In the genomic region with DNA sequence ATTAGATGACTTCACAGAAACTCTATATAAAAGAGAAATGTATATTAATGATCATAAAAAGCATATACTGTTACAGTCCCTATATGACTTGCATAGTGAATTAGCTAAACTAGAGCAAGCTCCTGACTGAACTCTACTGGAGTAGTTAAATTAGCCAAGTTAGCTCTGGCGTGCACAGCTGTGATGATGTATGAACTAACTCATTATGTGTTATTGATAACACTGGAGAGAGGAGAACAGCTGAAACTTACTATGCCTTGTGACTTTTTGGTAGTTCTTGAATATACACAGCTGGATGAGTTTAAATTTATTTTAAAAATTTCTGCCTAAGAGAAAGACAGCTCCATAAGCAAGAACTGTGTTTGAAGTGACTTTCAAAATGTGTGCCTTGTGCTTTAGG, we compare ENCODE assay signal across 13 cellular contexts. TPM values are rescaled to one million over a fixed set of nuclear protein-coding genes. Genes with fewer than 3 reads are reported as not detected.
A peak's percentile ranks its signal among the peaks of the same experiment; 100 is the strongest.
DNase-seq lines count a peak whose midpoint lies in the region; ATAC-seq and TF ChIP-seq lines count a peak whose summit lies in the region.
"Had no signal": no experiment of that assay in that cellular context is flagged by ENCODE, and none has a peak within 500 bp of the region (broad histone marks: within the 10 kb centered on the region; RNA-seq: fewer than 3 reads in every experiment).

No MANE protein-coding gene starts in this region.

- H3K27me3 Mint-ChIP-seq in CD4-positive, CD25-positive, alpha-beta regulatory T cell, result no peaks in the 10 kb centered on the region
- H3K27me3 Mint-ChIP-seq in progenitor cell of endocrine pancreas (no peaks in the 10 kb centered on the region), GM23338 (ENCODE audit: insufficient read depth, low read depth, poor library complexity) (no peaks in the 10 kb centered on the region)
- H3K27me3 Mint-ChIP-seq: activated CD4-positive, alpha-beta memory T cell treated with anti-CD3 and anti-CD28 coated beads for 36 hours; CD4-positive, alpha-beta memory T cell; dendritic cell treated with granulocyte-macrophage colony-stimulating factor and Interleukin-4, amounts not matched to agents 40 ng/mL and 50 ng/mL, for 4 days had no signal

- intact Hi-C loops in left ventricle myocardium superior (cut with micrococcal nuclease), result no loop called here

- ATAC-seq in CD4-positive, CD25-positive, alpha-beta regulatory T cell (ENCODE audit: low read depth in 2 of 2), result no peak
- ATAC-seq in RWPE2 (ENCODE audit: low read depth), result no peak
- ATAC-seq in left ventricle myocardium superior, result peak; percentile 16
- ATAC-seq in GM23338, result no peak
- no peak for ATAC-seq in GM21515 (IDR thresholded peaks at IDR 0.05; ENCODE audit: unreplicated experiment)

- H3K9ac ChIP-seq in GM23248, result peak overlapping the region; percentile 98

- H3K9me3 ChIP-seq in CD4-positive, CD25-positive, alpha-beta regulatory T cell (ENCODE audit: control insufficient read depth in 2 of 2, low read length in 2 of 2), result no peaks in the 10 kb centered on the region
- H3K9me3 ChIP-seq in GM23248 (ENCODE audit: low read depth), result no peaks in the 10 kb centered on the region
- no peaks in the 10 kb centered on the region for H3K9me3 ChIP-seq in RWPE2 (ENCODE audit: severe bottlenecking)
- H3K9me3 ChIP-seq: ascending aorta, SJCRH30 had no signal

- no peak overlapping the region for H3K27ac Mint-ChIP-seq in CD4-positive, CD25-positive, alpha-beta regulatory T cell
- no peak overlapping the region for H3K27ac Mint-ChIP-seq in progenitor cell of endocrine pancreas
- H3K27ac Mint-ChIP-seq in GM23338, result no peak overlapping the region
- H3K27ac Mint-ChIP-seq: activated CD4-positive, alpha-beta memory T cell treated with anti-CD3 and anti-CD28 coated beads for 36 hours; dendritic cell treated with granulocyte-macrophage colony-stimulating factor and Interleukin-4, amounts not matched to agents 40 ng/mL and 50 ng/mL, for 4 days had no signal

- no peak overlapping the region for H3K27ac ChIP-seq in CD4-positive, CD25-positive, alpha-beta regulatory T cell (ENCODE audit: insufficient read depth, low read length, poor library complexity, severe bottlenecking)
- H3K27ac ChIP-seq in GM23248, result peak overlapping the region; percentile 94
- H3K27ac ChIP-seq in RWPE2 (ENCODE audit: poor library complexity, severe bottlenecking), result peak overlapping the region; percentile 84
- no peak overlapping the region for H3K27ac ChIP-seq in GM23338 (ENCODE audit: low read depth)
- H3K27ac ChIP-seq: ascending aorta, SJCRH30 had no signal

- no peaks in the 10 kb centered on the region for H3K27me3 ChIP-seq in CD4-positive, CD25-positive, alpha-beta regulatory T cell (ENCODE audit: control insufficient read depth, insufficient read depth, low read length)
- H3K27me3 ChIP-seq in GM23248 (replicated peaks; ENCODE audit: insufficient read depth), result no peaks in the 10 kb centered on the region
- H3K27me3 ChIP-seq in RWPE2 (ENCODE audit: insufficient read depth, poor library complexity, severe bottlenecking), result no peaks in the 10 kb centered on the region
- no peaks in the 10 kb centered on the region for H3K27me3 ChIP-seq in GM23338 (ENCODE audit: insufficient read depth)
- H3K27me3 ChIP-seq: ascending aorta, SJCRH30 had no signal

- peaks cover 82% of the 10 kb centered on the region for H3K4me1 ChIP-seq in CD4-positive, CD25-positive, alpha-beta regulatory T cell (ENCODE audit: control insufficient read depth, insufficient read depth, low read length, poor library complexity, severe bottlenecking)
- H3K4me1 ChIP-seq in GM23248 (ENCODE audit: insufficient read depth) (peaks cover 100% of the 10 kb centered on the region), RWPE2 (ENCODE audit: insufficient read depth, poor library complexity, severe bottlenecking) (peaks cover 90% of the 10 kb centered on the region), GM23338 (ENCODE audit: insufficient read depth) (no peaks in the 10 kb centered on the region; the same call in 1 of the 2 replicates)

- peaks cover 46% of the 10 kb centered on the region for H4K20me1 ChIP-seq in GM23248 (ENCODE audit: insufficient read depth)
- peaks cover 6% of the 10 kb centered on the region for H4K20me1 ChIP-seq in GM23338 (replicated peaks; ENCODE audit: insufficient read depth)

- H3F3A ChIP-seq in GM23248 (ENCODE audit: insufficient read depth) (peaks cover 97% of the 10 kb centered on the region), GM23338 (replicated peaks; ENCODE audit: low read depth) (no peaks in the 10 kb centered on the region)

- 20 to 22% methylated on average over 1 of the region's 1 CpG for WGBS in GM23248 (ENCODE audit: low coverage in 1 of 2, low lambda C conversion rate in 2 of 2, missing lambda C conversion rate in 2 of 2), 2 experiments

- H3K36me3 Mint-ChIP-seq in CD4-positive, CD25-positive, alpha-beta regulatory T cell, result peaks cover 24% of the 10 kb centered on the region
- peaks cover 21% of the 10 kb centered on the region for H3K36me3 Mint-ChIP-seq in progenitor cell of endocrine pancreas (ENCODE audit: insufficient read depth)
- peaks cover 14% of the 10 kb centered on the region; the same call in 2 of the 3 replicates for H3K36me3 Mint-ChIP-seq in GM23338 (ENCODE audit: low read depth)

- H3K9me3 Mint-ChIP-seq in CD4-positive, CD25-positive, alpha-beta regulatory T cell, result no peaks in the 10 kb centered on the region
- no peaks in the 10 kb centered on the region for H3K9me3 Mint-ChIP-seq in progenitor cell of endocrine pancreas (ENCODE audit: low read depth)
- H3K9me3 Mint-ChIP-seq in GM23338, result no peaks in the 10 kb centered on the region
- H3K9me3 Mint-ChIP-seq: activated CD4-positive, alpha-beta memory T cell treated with anti-CD3 and anti-CD28 coated beads for 36 hours; CD4-positive, alpha-beta memory T cell; dendritic cell treated with granulocyte-macrophage colony-stimulating factor and Interleukin-4, amounts not matched to agents 40 ng/mL and 50 ng/mL, for 4 days had no signal

- H2AFZ ChIP-seq in GM23248 (no peak overlapping the region), GM23338 (no peak overlapping the region)

- peaks cover 100% of the 10 kb centered on the region for H3K79me2 ChIP-seq in GM23248 (ENCODE audit: insufficient read depth)
- H3K79me2 ChIP-seq in GM23338 (replicated peaks; ENCODE audit: insufficient read depth), result peaks cover 89% of the 10 kb centered on the region

- peak overlapping the region in 3 of 4 donors; percentile 2 to 86 (median 33) for H3K4me3 Mint-ChIP-seq in CD4-positive, CD25-positive, alpha-beta regulatory T cell
- no peak overlapping the region for H3K4me3 Mint-ChIP-seq in progenitor cell of endocrine pancreas (ENCODE audit: low read depth)
- no peak overlapping the region for H3K4me3 Mint-ChIP-seq in GM23338
- H3K4me3 Mint-ChIP-seq: activated CD4-positive, alpha-beta memory T cell treated with anti-CD3 and anti-CD28 coated beads for 36 hours; dendritic cell treated with granulocyte-macrophage colony-stimulating factor and Interleukin-4, amounts not matched to agents 40 ng/mL and 50 ng/mL, for 4 days had no signal

- in situ Hi-C loops in GM23248 (cut with MboI), result loop anchor here (10.0 kb wide), 1 partner anchor 402 kb away; no protein-coding TSS in a partner anchor

- H3K4me2 ChIP-seq in GM23248 (ENCODE audit: unreplicated experiment) (peak overlapping the region; percentile 85), GM23338 (no peak overlapping the region)

- peaks cover 35% of the 10 kb centered on the region for H3K36me3 ChIP-seq in CD4-positive, CD25-positive, alpha-beta regulatory T cell (ENCODE audit: control insufficient read depth, insufficient read depth, low read length)
- H3K36me3 ChIP-seq in GM23248 (ENCODE audit: low read depth) (peaks cover 71% of the 10 kb centered on the region), RWPE2 (ENCODE audit: low read depth) (peaks cover 100% of the 10 kb centered on the region), GM23338 (ENCODE audit: insufficient read depth) (peaks cover 12% of the 10 kb centered on the region)

- peaks cover 53 to 88% (median 78%) of the 10 kb centered on the region in 4 donors for H3K4me1 Mint-ChIP-seq in CD4-positive, CD25-positive, alpha-beta regulatory T cell
- H3K4me1 Mint-ChIP-seq in progenitor cell of endocrine pancreas (ENCODE audit: low read depth) (peaks cover 56% of the 10 kb centered on the region), GM23338 (peaks cover 17% of the 10 kb centered on the region)

- no peak for DNase-seq in CD4-positive, CD25-positive, alpha-beta regulatory T cell
- DNase-seq in GM23248 (peak; percentile 49), RWPE2 (ENCODE audit: low spot score) (no peak), left ventricle myocardium superior (no peak), progenitor cell of endocrine pancreas (ENCODE audit: low spot score, unreplicated experiment) (no peak), GM23338 (ENCODE audit: low spot score) (no peak)
- DNase-seq: activated CD4-positive, alpha-beta memory T cell treated with anti-CD3 and anti-CD28 coated beads for 36 hours; CD4-positive, alpha-beta memory T cell; hypothalamus had no signal

- TF ChIP-seq CTCF in RWPE2 (IDR thresholded peaks at IDR 0.05; ENCODE audit: poor library complexity, severe bottlenecking) (no peak), progenitor cell of endocrine pancreas (IDR thresholded peaks at IDR 0.05; ENCODE audit: unreplicated experiment) (no peak), GM23338 (conservative IDR thresholded peaks at IDR 0.05; ENCODE audit: low read depth in 2 of 2) (no peak)

- H3K9me2 ChIP-seq in GM23248 (ENCODE audit: insufficient read depth), result no peaks in the 10 kb centered on the region
- H3K9me2 ChIP-seq in GM23338 (ENCODE audit: insufficient read depth), result no peaks in the 10 kb centered on the region

- peak overlapping the region; percentile 64 for H3K4me3 ChIP-seq in CD4-positive, CD25-positive, alpha-beta regulatory T cell (ENCODE audit: low read depth, low read length)
- H3K4me3 ChIP-seq in GM23248 (peak overlapping the region; percentile 99), RWPE2 (ENCODE audit: severe bottlenecking) (no peak overlapping the region), GM23338 (no peak overlapping the region)
- H3K4me3 ChIP-seq: ascending aorta, SJCRH30 had no signal

TF ChIP-seq in GM23338, 12 proteins besides CTCF, POLR2A, EP300 and RAD21 (continues in another document):
- no peak for TF ChIP-seq ZNF331 (CRISPR knock-in tag; IDR thresholded peaks at IDR 0.05; ENCODE audit: low read depth)

RNA-seq across cellular contexts. Expression of gene TIPARP, which starts 8.1 kb away (rescaled TPM):
- total RNA-seq in CD4-positive, CD25-positive, alpha-beta regulatory T cell, result 120 TPM
- polyA plus RNA-seq in CD4-positive, CD25-positive, alpha-beta regulatory T cell, result 10 to 100 TPM; 11.5 to 24.2 (median 19.5) TPM
- total RNA-seq in GM23248 (2014; rRNA removed; shearing (Covaris generic)), result 89.5 and 103 TPM in 2 replicates
- polyA plus RNA-seq in GM23248 (2016; fragmentation: Nextera tagmentation; extraction: Ambion mirVana), result 35.1 and 39.7 TPM in 2 replicates
- 28.2 TPM for total RNA-seq in left ventricle myocardium superior
- total RNA-seq in progenitor cell of endocrine pancreas, result 32.1 and 38.6 TPM in 2 replicates
- 6.9 and 10.2 TPM in 2 replicates for total RNA-seq in GM23338 (2014; rRNA removed; shearing (Covaris generic))
- 2.8 and 4.5 TPM in 2 replicates for polyA plus RNA-seq in GM23338 (2016; fragmentation: Nextera tagmentation; extraction: Ambion mirVana)

Comparison
In these comparisons a context has a peak if more than half of its experiments do, and no peak if none do; other contexts are left out.
1. H3K27ac ChIP-seq: peak in GM23248 (single experiment) and RWPE2 (single experiment); none in CD4-positive, CD25-positive, alpha-beta regulatory T cell (single experiment) and GM23338 (single experiment).
2. H3K4me3 ChIP-seq: peak in CD4-positive, CD25-positive, alpha-beta regulatory T cell (single experiment) and GM23248 (single experiment); none in RWPE2 (single experiment) and GM23338 (single experiment).
3. H3K4me3 Mint-ChIP-seq: peak in CD4-positive, CD25-positive, alpha-beta regulatory T cell (3 of 4); none in progenitor cell of endocrine pancreas (single experiment) and GM23338 (single experiment).